Comparison of ENCODE assay signal across 28 cellular contexts in genomic region chr2:113098532-113098931, GRCh38. TPM values are rescaled to one million over a fixed set of nuclear protein-coding genes. Genes with fewer than 3 reads are reported as not detected.
DNase-seq lines count a peak whose midpoint lies in the region; ATAC-seq and TF ChIP-seq lines count a peak whose summit lies in the region.
"Had no signal": no experiment of that assay in that cellular context is flagged by ENCODE, and none has a peak within 500 bp of the region (broad histone marks: within the 10 kb centered on the region; RNA-seq: fewer than 3 reads in every experiment).

No MANE protein-coding gene starts in this region.

- no peaks in the 10 kb centered on the region for H3K36me3 ChIP-seq in CD8-positive, alpha-beta memory T cell (ENCODE audit: insufficient read depth, low read length)
- H3K36me3 ChIP-seq in ascending aorta, result no peaks in the 10 kb centered on the region
- H3K36me3 ChIP-seq: tibial nerve had no signal

- DNase-seq in activated CD4-positive, alpha-beta T cell treated with anti-CD3 and anti-CD28 coated beads for 36 hours, result no peak
- DNase-seq in activated CD4-positive, alpha-beta T cell treated with anti-CD3 and anti-CD28 coated beads for 48 hours, result no peak
- DNase-seq in CD8-positive, alpha-beta memory T cell, result no peak
- no peak for DNase-seq in activated naive CD4-positive, alpha-beta T cell treated with anti-CD3 and anti-CD28 coated beads, Interleukin-2, amount 50 U/mL, for 72 hours (ENCODE audit: low spot score in 2 of 2)
- DNase-seq in naive B cell (no peak), ascending aorta (ENCODE audit: low spot score in 2 of 2) (no peak), COLO829 (ENCODE audit: low spot score) (no peak)
- DNase-seq: activated CD4-positive, alpha-beta T cell treated with anti-CD3 and anti-CD28 coated beads for 4 hours; AML-193; amniotic stem cell; cortex of kidney; EL; glutamatergic neuron; HFFc6; Kasumi-1; mammary epithelial cell; NCI-H1092 treated with DMSO at 0.1 percent for 48 hours; NCI-H2081 treated with DMSO at 0.1 percent for 48 hours; retina; Right ventricle myocardium superior; stimulated activated naive CD4-positive, alpha-beta T cell treated with Interleukin-2 at 50 U/mL for 16 hours had no signal

- H3K4me3 Mint-ChIP-seq in activated CD4-positive, alpha-beta T cell treated with anti-CD3 and anti-CD28 coated beads for 36 hours, result peak overlapping the region; percentile 56
- H3K4me3 Mint-ChIP-seq in CD8-positive, alpha-beta memory T cell, result peak overlapping the region in 5 of 7 donors; percentile 6 to 70 (median 66)
- H3K4me3 Mint-ChIP-seq in naive B cell, result peak overlapping the region in 5 of 8 donors; percentile 39 to 82 (median 50)
- H3K4me3 Mint-ChIP-seq: HFFc6 had no signal

- H3K27ac Mint-ChIP-seq in activated CD4-positive, alpha-beta T cell treated with anti-CD3 and anti-CD28 coated beads for 36 hours, result peak overlapping the region; percentile 69
- H3K27ac Mint-ChIP-seq in CD8-positive, alpha-beta memory T cell, result peak overlapping the region in 4 of 8 donors; percentile 8 to 64 (median 29)
- peak overlapping the region; percentile 53 to 79 for H3K27ac Mint-ChIP-seq in activated naive CD4-positive, alpha-beta T cell treated with anti-CD3 and anti-CD28 coated beads, Interleukin-2, amount 50 U/mL, for 72 hours
- H3K27ac Mint-ChIP-seq in naive B cell, result peak overlapping the region; percentile 0 to 94 (median 82)
- H3K27ac Mint-ChIP-seq: HFFc6 had no signal

- CTCF ChIA-PET in activated CD4-positive, alpha-beta T cell treated with anti-CD3 and anti-CD28 coated beads for 36 hours (lab: Charles Lee), result interaction anchor here (1.1 to 3.1 kb wide), 4 partner anchors 16 to 39 kb away, joined by 4 to 16 read pairs (median 5); no protein-coding TSS in a partner anchor
- CTCF ChIA-PET in CD8-positive, alpha-beta memory T cell (lab: Charles Lee), result no interaction called here

- peaks cover 5% of the 10 kb centered on the region for H3K4me1 ChIP-seq in CD8-positive, alpha-beta memory T cell (ENCODE audit: insufficient read depth, low read length)
- no peaks in the 10 kb centered on the region for H3K4me1 ChIP-seq in ascending aorta
- H3K4me1 ChIP-seq: tibial nerve had no signal

- H3K9me3 ChIP-seq in CD8-positive, alpha-beta memory T cell (ENCODE audit: low read length), result no peaks in the 10 kb centered on the region
- H3K9me3 ChIP-seq in ascending aorta, result no peaks in the 10 kb centered on the region

- intact Hi-C loops in activated CD4-positive, alpha-beta T cell treated with anti-CD3 and anti-CD28 coated beads for 36 hours (cut with DNase I, micrococcal nuclease), result no loop called here
- intact Hi-C loops in ascending aorta (cut with DNase I), result no loop called here

- peak; percentile 24 for ATAC-seq in activated CD4-positive, alpha-beta T cell treated with anti-CD3 and anti-CD28 coated beads for 36 hours
- peak in 1 of 2 donors; percentile 34 for ATAC-seq in activated naive CD4-positive, alpha-beta T cell treated with anti-CD3 and anti-CD28 coated beads, Interleukin-2, amount 50 U/mL, for 72 hours
- ATAC-seq in naive B cell (ENCODE audit: low read depth in 2 of 2) (no peak), GM18870 (IDR thresholded peaks at IDR 0.05; ENCODE audit: unreplicated experiment) (no peak)

- peak overlapping the region; percentile 32 for H3K4me3 ChIP-seq in CD8-positive, alpha-beta memory T cell (ENCODE audit: low read length)
- no peak overlapping the region for H3K4me3 ChIP-seq in ascending aorta
- H3K4me3 ChIP-seq: smooth muscle cell, tibial nerve had no signal

- no peak for TF ChIP-seq CTCF in ascending aorta (IDR thresholded peaks at IDR 0.05)

- POLR2A ChIA-PET in activated CD4-positive, alpha-beta T cell treated with anti-CD3 and anti-CD28 coated beads for 36 hours (lab: Charles Lee), result interaction anchor here (0.7 kb wide), 1 partner anchor 31 kb away, joined by 6 read pairs; no protein-coding TSS in a partner anchor
- POLR2A ChIA-PET in CD8-positive, alpha-beta memory T cell (lab: Charles Lee), result no interaction called here

- H3K36me3 Mint-ChIP-seq in activated CD4-positive, alpha-beta T cell treated with anti-CD3 and anti-CD28 coated beads for 36 hours (ENCODE audit: low read depth), result peaks cover 9% of the 10 kb centered on the region
- peaks cover 0 to 9% (median 0%) of the 10 kb centered on the region in 3 donors for H3K36me3 Mint-ChIP-seq in CD8-positive, alpha-beta memory T cell
- H3K36me3 Mint-ChIP-seq in activated naive CD4-positive, alpha-beta T cell treated with anti-CD3 and anti-CD28 coated beads, Interleukin-2, amount 50 U/mL, for 72 hours, result peaks cover 22 to 36% of the 10 kb centered on the region in 2 donors
- H3K36me3 Mint-ChIP-seq in naive B cell, result peaks cover 14 to 24% of the 10 kb centered on the region in 2 donors

- peaks cover 10% of the 10 kb centered on the region for H3K9me3 Mint-ChIP-seq in activated CD4-positive, alpha-beta T cell treated with anti-CD3 and anti-CD28 coated beads for 36 hours (ENCODE audit: low read depth)
- H3K9me3 Mint-ChIP-seq in CD8-positive, alpha-beta memory T cell, result peaks cover 0 to 17% (median 4%) of the 10 kb centered on the region in 5 donors
- peaks cover 21 to 33% of the 10 kb centered on the region in 2 donors for H3K9me3 Mint-ChIP-seq in activated naive CD4-positive, alpha-beta T cell treated with anti-CD3 and anti-CD28 coated beads, Interleukin-2, amount 50 U/mL, for 72 hours
- peaks cover 0 to 18% (median 11%) of the 10 kb centered on the region in 7 donors for H3K9me3 Mint-ChIP-seq in naive B cell

- H3K4me1 Mint-ChIP-seq in activated CD4-positive, alpha-beta T cell treated with anti-CD3 and anti-CD28 coated beads for 36 hours, result peaks cover 40% of the 10 kb centered on the region
- H3K4me1 Mint-ChIP-seq in CD8-positive, alpha-beta memory T cell, result peaks cover 11 to 12% (median 12%) of the 10 kb centered on the region in 3 donors
- H3K4me1 Mint-ChIP-seq in naive B cell, result peaks cover 10 to 13% (median 12%) of the 10 kb centered on the region in 3 donors

- no peak overlapping the region for H3K27ac ChIP-seq in CD8-positive, alpha-beta memory T cell (ENCODE audit: low read depth, low read length)
- no peak overlapping the region for H3K27ac ChIP-seq in ascending aorta
- H3K27ac ChIP-seq: tibial nerve had no signal

- H3K27me3 Mint-ChIP-seq in activated CD4-positive, alpha-beta T cell treated with anti-CD3 and anti-CD28 coated beads for 36 hours, result no peaks in the 10 kb centered on the region
- peaks cover 6 to 14% of the 10 kb centered on the region in 2 donors for H3K27me3 Mint-ChIP-seq in CD8-positive, alpha-beta memory T cell
- H3K27me3 Mint-ChIP-seq in naive B cell, result peaks cover 10 to 19% (median 16%) of the 10 kb centered on the region in 3 donors

- no peaks in the 10 kb centered on the region for H3K27me3 ChIP-seq in CD8-positive, alpha-beta memory T cell (ENCODE audit: insufficient read depth, low read length, poor library complexity, severe bottlenecking)
- H3K27me3 ChIP-seq in ascending aorta, result no peaks in the 10 kb centered on the region
- H3K27me3 ChIP-seq: tibial nerve had no signal

RNA-seq across cellular contexts. Expression of gene IL1RN, which starts 28.9 kb away (rescaled TPM):
- total RNA-seq in activated CD4-positive, alpha-beta T cell treated with anti-CD3 and anti-CD28 coated beads for 36 hours, result 1 to 10 TPM; 4.6 to 4.8 TPM
- 1 to 10 TPM; 1.2 to 2.3 TPM for total RNA-seq in CD8-positive, alpha-beta memory T cell
- not detected for polyA plus RNA-seq in CD8-positive, alpha-beta memory T cell
- total RNA-seq in activated naive CD4-positive, alpha-beta T cell treated with anti-CD3 and anti-CD28 coated beads, Interleukin-2, amount 50 U/mL, for 72 hours, result 1 to 10 TPM; 1.6 to 2.1 TPM
- polyA plus RNA-seq in naive B cell (ENCODE audit: low read depth in 6 of 6), result under 1 TPM in 2 of 6 donors, not detected in 4; 0.14 to 0.29 TPM
- not detected for total RNA-seq in ascending aorta
- total RNA-seq: A172, HFFc6, HT1080, myocyte, osteoblast had no signal

RNA-seq across cellular contexts. Expression of gene IL1F10, which starts 30.8 kb away (rescaled TPM):
- not detected for total RNA-seq in activated CD4-positive, alpha-beta T cell treated with anti-CD3 and anti-CD28 coated beads for 36 hours
- total RNA-seq in CD8-positive, alpha-beta memory T cell, result not detected
- polyA plus RNA-seq in CD8-positive, alpha-beta memory T cell, result not detected
- not detected for total RNA-seq in activated naive CD4-positive, alpha-beta T cell treated with anti-CD3 and anti-CD28 coated beads, Interleukin-2, amount 50 U/mL, for 72 hours
- polyA plus RNA-seq in naive B cell (ENCODE audit: low read depth in 6 of 6), result not detected
- not detected for total RNA-seq in ascending aorta
- total RNA-seq: A172, HFFc6, HT1080, mammary epithelial cell, myocyte, osteoblast, Right ventricle myocardium superior, smooth muscle cell, tibial nerve had no signal
- polyA plus RNA-seq: smooth muscle cell had no signal

RNA-seq across cellular contexts. Expression of gene IL36RN, which starts 39.5 kb away (rescaled TPM):
- not detected for total RNA-seq in activated CD4-positive, alpha-beta T cell treated with anti-CD3 and anti-CD28 coated beads for 36 hours
- not detected for total RNA-seq in CD8-positive, alpha-beta memory T cell
- polyA plus RNA-seq in CD8-positive, alpha-beta memory T cell, result not detected
- not detected for total RNA-seq in activated naive CD4-positive, alpha-beta T cell treated with anti-CD3 and anti-CD28 coated beads, Interleukin-2, amount 50 U/mL, for 72 hours
- not detected for polyA plus RNA-seq in naive B cell (ENCODE audit: low read depth in 6 of 6)
- not detected for total RNA-seq in ascending aorta
- total RNA-seq: A172, HFFc6, HT1080, myocyte, osteoblast, Right ventricle myocardium superior, tibial nerve had no signal

RNA-seq across cellular contexts. Expression of gene IL36B, which starts 45.9 kb away (rescaled TPM):
- not detected for total RNA-seq in activated CD4-positive, alpha-beta T cell treated with anti-CD3 and anti-CD28 coated beads for 36 hours
- not detected for total RNA-seq in CD8-positive, alpha-beta memory T cell
- polyA plus RNA-seq in CD8-positive, alpha-beta memory T cell, result not detected
- not detected for total RNA-seq in activated naive CD4-positive, alpha-beta T cell treated with anti-CD3 and anti-CD28 coated beads, Interleukin-2, amount 50 U/mL, for 72 hours
- not detected for polyA plus RNA-seq in naive B cell (ENCODE audit: low read depth in 6 of 6)
- total RNA-seq in ascending aorta, result not detected
- total RNA-seq: HFFc6, HT1080, mammary epithelial cell, myocyte, osteoblast, Right ventricle myocardium superior, smooth muscle cell, tibial nerve had no signal
- polyA plus RNA-seq: smooth muscle cell had no signal
